In the genomic region with DNA sequence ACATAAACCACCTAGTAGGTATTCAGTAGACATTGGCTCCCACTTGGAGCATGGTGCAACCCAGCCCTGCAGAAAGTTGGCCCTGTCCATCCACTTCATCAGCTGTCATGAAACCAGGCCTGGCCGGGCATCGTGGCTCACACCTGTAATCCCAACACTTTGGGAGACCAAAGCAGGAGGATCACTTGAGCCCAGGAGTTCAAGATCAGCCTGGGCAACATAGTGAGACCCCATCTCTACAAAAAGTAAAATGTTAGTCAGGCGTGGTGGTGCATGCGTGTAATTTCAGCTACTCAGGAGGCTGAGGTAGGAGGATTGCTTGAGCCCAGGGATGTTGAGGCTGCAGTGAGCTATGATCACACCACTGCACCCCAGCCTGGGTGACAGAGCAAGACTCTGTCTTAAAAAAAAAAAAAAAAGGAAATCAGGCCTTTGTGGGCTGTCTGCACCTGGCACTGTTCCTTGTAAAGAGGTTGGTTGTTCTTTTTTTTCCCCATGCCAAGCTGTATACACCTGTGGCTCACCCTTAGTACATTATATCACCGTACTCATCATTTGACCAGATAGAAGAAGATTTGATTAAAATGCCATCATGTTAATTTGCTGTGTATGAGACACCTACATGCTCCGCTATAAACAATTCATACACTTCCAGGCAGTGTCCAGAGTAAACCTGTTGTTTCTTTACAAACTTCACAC, we compare ENCODE assay signal across 1 cellular context.
TF ChIP-seq lines count a peak whose summit lies in the region.

No MANE protein-coding gene starts in this region.

TF ChIP-seq in IMR-90, 13 proteins besides CTCF, POLR2A, EP300 and RAD21:
- TF ChIP-seq, protein P1, sequence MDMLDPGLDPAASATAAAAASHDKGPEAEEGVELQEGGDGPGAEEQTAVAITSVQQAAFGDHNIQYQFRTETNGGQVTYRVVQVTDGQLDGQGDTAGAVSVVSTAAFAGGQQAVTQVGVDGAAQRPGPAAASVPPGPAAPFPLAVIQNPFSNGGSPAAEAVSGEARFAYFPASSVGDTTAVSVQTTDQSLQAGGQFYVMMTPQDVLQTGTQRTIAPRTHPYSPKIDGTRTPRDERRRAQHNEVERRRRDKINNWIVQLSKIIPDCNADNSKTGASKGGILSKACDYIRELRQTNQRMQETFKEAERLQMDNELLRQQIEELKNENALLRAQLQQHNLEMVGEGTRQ (IDR thresholded peaks at IDR 0.05; ENCODE audit: low read depth, low read length), result no peak
- no peak for TF ChIP-seq BHLHE40 (IDR thresholded peaks at IDR 0.05; ENCODE audit: low read depth, low read length)
- TF ChIP-seq CEBPB (IDR thresholded peaks at IDR 0.05; ENCODE audit: low read depth, low read length), result no peak
- no peak for TF ChIP-seq SMC3 (IDR thresholded peaks at IDR 0.05; ENCODE audit: low read depth, low read length)
- no peak for TF ChIP-seq RFX5 (IDR thresholded peaks at IDR 0.05; ENCODE audit: low read depth, low read length)
TF ChIP-seq in IMR-90: peak in this region for 0.
